In genomic region chr13:112719016-112719415, GRCh38 we compare ENCODE assay signal across 34 cellular contexts. TPM values are rescaled to one million over a fixed set of nuclear protein-coding genes. Genes with fewer than 3 reads are reported as not detected.
DNase-seq lines count a peak whose midpoint lies in the region; ATAC-seq and TF ChIP-seq lines count a peak whose summit lies in the region.
"Had no signal": no experiment of that assay in that cellular context is flagged by ENCODE, and none has a peak within 500 bp of the region (broad histone marks: within the 10 kb centered on the region; RNA-seq: fewer than 3 reads in every experiment).

No MANE protein-coding gene starts in this region.

- TF ChIP-seq CTCF in IMR-90 (conservative IDR thresholded peaks at IDR 0.05; ENCODE audit: low read depth, low read length) (no peak), mesothelial cell of epicardium (IDR thresholded peaks at IDR 0.05; ENCODE audit: unreplicated experiment) (no peak), uterus (IDR thresholded peaks at IDR 0.05) (no peak)

- no peak overlapping the region for H2AK9ac ChIP-seq in IMR-90 (replicated peaks; ENCODE audit: low read depth, low read length, poor library complexity)

- no peak overlapping the region for H3K4me3 Mint-ChIP-seq in mesothelial cell of epicardium
- H3K4me3 Mint-ChIP-seq in activated T-helper 17 cell treated with anti-CD3 and anti-CD28 coated beads, Interleukin-2, amount 50 U/mL, for 72 hours: no peak overlapping the region
- H3K4me3 Mint-ChIP-seq: activated CD4-positive, alpha-beta T cell treated with anti-CD3 and anti-CD28 coated beads, Interleukin-2, amount 10 ng/mL, durations not matched to agents 7 days and 5 days; activated naive CD8-positive, alpha-beta T cell; endodermal cell; natural killer cell; T-cell had no signal

- BruUV-seq in IMR-90 (replicated peaks; lab: Mats Ljungman, UMichigan): no TSS peak

- TF ChIP-seq POLR2A in IMR-90 (IDR thresholded peaks at IDR 0.05; ENCODE audit: low read depth, low read length) (no peak), uterus (IDR thresholded peaks at IDR 0.05) (no peak)

- no peak overlapping the region for H2BK120ac ChIP-seq in IMR-90 (ENCODE audit: low read depth, low read length)

- H3K56ac ChIP-seq in IMR-90 (ENCODE audit: extremely low read depth, insufficient read depth, low read length): no peak overlapping the region

- peaks cover 11% of the 10 kb centered on the region for H3K4me1 ChIP-seq in IMR-90 (ENCODE audit: control insufficient read depth, insufficient read depth, low read length)
- H3K4me1 ChIP-seq in uterus: peaks cover 0 to 19% of the 10 kb centered on the region in 2 donors

- no peak overlapping the region for H2AFZ ChIP-seq in IMR-90 (replicated peaks; ENCODE audit: low read length, poor library complexity)

- peaks cover 3% of the 10 kb centered on the region; the same call in 1 of the 2 replicates for H4K20me1 ChIP-seq in IMR-90 (ENCODE audit: insufficient read depth, low read length)

- H3K4ac ChIP-seq in IMR-90 (ENCODE audit: low read depth, low read length): no peak overlapping the region

- in situ Hi-C loops in IMR-90 (cut with MboI; ENCODE audit: low sequenced_read_pairs): no loop called here

- no peak overlapping the region for H3K9ac ChIP-seq in IMR-90 (ENCODE audit: low read depth, low read length)

- peaks cover 7% of the 10 kb centered on the region for H3K9me3 Mint-ChIP-seq in mesothelial cell of epicardium
- H3K9me3 Mint-ChIP-seq in activated T-helper 17 cell treated with anti-CD3 and anti-CD28 coated beads, Interleukin-2, amount 50 U/mL, for 72 hours: no peaks in the 10 kb centered on the region
- H3K9me3 Mint-ChIP-seq: activated CD4-positive, alpha-beta T cell treated with anti-CD3 and anti-CD28 coated beads, Interleukin-2, amount 10 ng/mL, durations not matched to agents 7 days and 5 days; natural killer cell; T-cell had no signal

- POLR2A ChIA-PET in IMR-90 (lab: Charles Lee; ENCODE audit: unreplicated experiment): no interaction called here

- H3K18ac ChIP-seq in IMR-90 (ENCODE audit: low read depth, low read length): no peak overlapping the region

- no peak overlapping the region for H3K27ac ChIP-seq in IMR-90 (ENCODE audit: insufficient read depth, low read length)
- H3K27ac ChIP-seq in uterus: peak overlapping the region; percentile 92
- H3K27ac ChIP-seq: cardiac muscle cell, esophagus squamous epithelium, heart right ventricle, lower lobe of right lung, SJSA1 had no signal

- no peak overlapping the region for H3K4me2 ChIP-seq in IMR-90 (ENCODE audit: low read depth, low read length)

- peaks cover 3% of the 10 kb centered on the region; the same call in 1 of the 2 replicates for H3K9me1 ChIP-seq in IMR-90 (ENCODE audit: insufficient read depth, low read length)

- H3K36me3 Mint-ChIP-seq in mesothelial cell of epicardium: peaks cover 15% of the 10 kb centered on the region
- peaks cover 8% of the 10 kb centered on the region for H3K36me3 Mint-ChIP-seq in activated T-helper 17 cell treated with anti-CD3 and anti-CD28 coated beads, Interleukin-2, amount 50 U/mL, for 72 hours (ENCODE audit: low read depth)
- H3K36me3 Mint-ChIP-seq: natural killer cell had no signal

- H3K27me3 ChIP-seq in IMR-90 (ENCODE audit: control insufficient read depth, insufficient read depth, low read length) (no peaks in the 10 kb centered on the region), uterus (no peaks in the 10 kb centered on the region)
- H3K27me3 ChIP-seq: cardiac muscle cell, esophagus squamous epithelium, heart right ventricle, pancreas, SJSA1 had no signal

- no peak overlapping the region for H3K23ac ChIP-seq in IMR-90 (ENCODE audit: low read depth, low read length)

- H4K8ac ChIP-seq in IMR-90 (ENCODE audit: low read depth in 2 of 2, low read length in 2 of 2): no peak overlapping the region

- no peak overlapping the region for H3K14ac ChIP-seq in IMR-90 (replicated peaks; ENCODE audit: low read depth, low read length)

- ATAC-seq in IMR-90 (ENCODE audit: low read depth) (no peak), HG03095 (IDR thresholded peaks at IDR 0.05; ENCODE audit: unreplicated experiment) (no peak)
- ATAC-seq in activated T-helper 17 cell treated with anti-CD3 and anti-CD28 coated beads, Interleukin-2, amount 50 U/mL, for 72 hours (replicated peaks): no peak
- ATAC-seq: GM12878; heart right ventricle; lower lobe of right lung; mucosa of descending colon; natural killer cell; pancreas; stimulated activated naive CD8-positive, alpha-beta T cell treated with anti-CD3 and anti-CD28 coated beads, Interleukin-15, Interleukin-2, amounts not matched to agents 100 U/mL and 50 U/mL, for 24 hours; T-cell had no signal

- H3K4me3 ChIP-seq in IMR-90 (ENCODE audit: insufficient read depth, low read depth, low read length) (no peak overlapping the region), uterus (no peak overlapping the region)
- H3K4me3 ChIP-seq: cardiac muscle cell, esophagus squamous epithelium, GM12878, heart right ventricle, lower lobe of right lung, mucosa of descending colon, pancreas, SJSA1 had no signal

- H3K4me1 Mint-ChIP-seq in mesothelial cell of epicardium: peaks cover 76% of the 10 kb centered on the region
- H3K4me1 Mint-ChIP-seq in activated T-helper 17 cell treated with anti-CD3 and anti-CD28 coated beads, Interleukin-2, amount 50 U/mL, for 72 hours: peaks cover 22% of the 10 kb centered on the region

- no peak overlapping the region for H2AK5ac ChIP-seq in IMR-90 (ENCODE audit: low read depth, low read length)

- no peaks in the 10 kb centered on the region for H3K36me3 ChIP-seq in IMR-90 (ENCODE audit: control insufficient read depth, insufficient read depth, low read length)
- no peaks in the 10 kb centered on the region for H3K36me3 ChIP-seq in uterus
- H3K36me3 ChIP-seq: cardiac muscle cell, esophagus squamous epithelium, pancreas, SJSA1 had no signal

- H4K5ac ChIP-seq in IMR-90 (ENCODE audit: low read depth, low read length): no peak overlapping the region

- H3K27me3 Mint-ChIP-seq in mesothelial cell of epicardium (ENCODE audit: low read depth): no peaks in the 10 kb centered on the region
- H3K27me3 Mint-ChIP-seq in activated T-helper 17 cell treated with anti-CD3 and anti-CD28 coated beads, Interleukin-2, amount 50 U/mL, for 72 hours: no peaks in the 10 kb centered on the region
- H3K27me3 Mint-ChIP-seq: activated CD4-positive, alpha-beta T cell treated with anti-CD3 and anti-CD28 coated beads, Interleukin-2, amount 10 ng/mL, durations not matched to agents 7 days and 5 days; activated naive CD8-positive, alpha-beta T cell; IgD-negative memory B cell; T-cell had no signal

- H3K27ac Mint-ChIP-seq in mesothelial cell of epicardium: peak overlapping the region; percentile 99
- no peak overlapping the region for H3K27ac Mint-ChIP-seq in activated T-helper 17 cell treated with anti-CD3 and anti-CD28 coated beads, Interleukin-2, amount 50 U/mL, for 72 hours
- H3K27ac Mint-ChIP-seq: activated CD4-positive, alpha-beta T cell treated with anti-CD3 and anti-CD28 coated beads, Interleukin-2, amount 10 ng/mL, durations not matched to agents 7 days and 5 days; activated naive CD8-positive, alpha-beta T cell; endodermal cell; IgD-negative memory B cell; natural killer cell; T-cell had no signal

- no peak overlapping the region for H2BK5ac ChIP-seq in IMR-90 (ENCODE audit: low read depth, low read length, poor library complexity, severe bottlenecking)

- DNase-seq in IMR-90 (peak; percentile 61), dermis blood vessel endothelial cell (peak; percentile 95), mesothelial cell of epicardium (ENCODE audit: low spot score in 2 of 2, unreplicated experiment in 2 of 2) (no peak), uterus (peak in 1 of 2 donors; percentile 35), NCI-H2171 treated with DMSO at 0.1 percent for 48 hours (lab: John Stamatoyannopoulos, UW) (no peak)
- DNase-seq: activated CD4-positive, alpha-beta T cell treated with anti-CD3 and anti-CD28 coated beads, Interleukin-2, amount 10 ng/mL, durations not matched to agents 7 days and 5 days; activated effector memory CD4-positive, alpha-beta T cell treated with anti-CD3 and anti-CD28 coated beads, Interleukin-2, amount 50 U/mL, for 16 hours; activated T-cell treated with anti-CD3 and anti-CD28 coated beads, Interleukin-2, amount 50 U/mL, for 1 hour; anterior cingulate cortex; cortex of kidney; DMS153; endodermal cell; esophagus squamous epithelium; foreskin melanocyte; HCEC 1CT; heart right ventricle; kidney glomerular epithelial cell; lower lobe of right lung; mucosa of descending colon; MV-4-11; natural killer cell; NCI-H1436 treated with DMSO at 0.1 percent for 48 hours; pancreas; retina; stimulated activated CD4-positive, alpha-beta T cell treated with anti-CD3 and anti-CD28 coated beads, Interleukin-2, amount 100 ng/mL, for 24 hours; stimulated activated naive CD8-positive, alpha-beta T cell treated with anti-CD3 and anti-CD28 coated beads, Interleukin-15, Interleukin-2, amounts not matched to agents 100 U/mL and 50 U/mL, for 24 hours; T-cell had no signal

- H4K91ac ChIP-seq in IMR-90 (ENCODE audit: insufficient read depth, low read depth, low read length): no peak overlapping the region

- CTCF ChIA-PET in IMR-90 (lab: Yijun Ruan, JAX): interaction anchor here (0.7 kb wide), 1 partner anchor 1841 kb away, joined by 4 read pairs; no protein-coding TSS in a partner anchor

- H3K9me3 ChIP-seq in IMR-90 (ENCODE audit: control insufficient read depth, insufficient read depth, low read length): peaks cover 5% of the 10 kb centered on the region
- no peaks in the 10 kb centered on the region for H3K9me3 ChIP-seq in uterus
- H3K9me3 ChIP-seq: esophagus squamous epithelium, lower lobe of right lung, mucosa of descending colon, pancreas, SJSA1 had no signal

- no peak overlapping the region for H2BK15ac ChIP-seq in IMR-90 (ENCODE audit: low read depth, low read length)

- no peak overlapping the region for H2BK20ac ChIP-seq in IMR-90 (ENCODE audit: low read depth, low read length)

- dilution Hi-C loops in IMR-90 (cut with HindIII; ENCODE audit: low sequenced_read_pairs, unreplicated experiment): no loop called here

- intact Hi-C loops in IMR-90 (cut with micrococcal nuclease) (no loop called here), uterus (cut with DNase I; ENCODE audit: low total_unique reads) (no loop called here)

- no peak for TF ChIP-seq RAD21 in IMR-90 (IDR thresholded peaks at IDR 0.05; ENCODE audit: low read length)

- WGBS in IMR-90 (ENCODE audit: extremely low coverage in 2 of 2, insufficient read length in 1 of 2), 2 experiments: 75% methylated on average over 5 of the region's 11 CpGs; no CpG with 5 or more reads in 1 of the 2 experiments

- H3K79me1 ChIP-seq in IMR-90 (ENCODE audit: low read depth in 1 of 2, low read length in 2 of 2): peaks cover 16 to 26% of the 10 kb centered on the region in 2 experiments

RNA-seq across cellular contexts. Expression of gene ATP11A, which starts 29.2 kb away (rescaled TPM):
- total RNA-seq in IMR-90 (2012; rRNA removed): 8.4 and 8.9 TPM in 2 replicates
- polyA plus RNA-seq in IMR-90 (2012; rRNA removed): 11.4 and 12.0 TPM in 2 replicates
- 6.7 and 9.4 TPM in 2 replicates for polyA plus RNA-seq in IMR-90 (2012; cell fraction: cytosol; rRNA removed)
- 23.7 and 37.4 TPM in 2 replicates for polyA plus RNA-seq in IMR-90 (2012; cell fraction: nucleus; rRNA removed; ENCODE audit: low replicate concordance)
- total RNA-seq in dermis blood vessel endothelial cell: 32.0 and 41.7 TPM in 2 replicates
- total RNA-seq in mesothelial cell of epicardium: 107 to 114 TPM (median 112 TPM) in 3 replicates
- 100 to 1,000 TPM in 1 of 4 donors, 10 to 100 TPM in 3; 12.8 to 149 (median 22.8) TPM for total RNA-seq in uterus
- 10 to 100 TPM; 39.7 to 48.6 TPM for total RNA-seq in activated T-helper 17 cell treated with anti-CD3 and anti-CD28 coated beads, Interleukin-2, amount 50 U/mL, for 72 hours

Comparison
In these comparisons a context has a peak if more than half of its experiments do, and no peak if none do; other contexts are left out.
1. DNase-seq: peak in IMR-90 (single experiment) and dermis blood vessel endothelial cell (single experiment); none in mesothelial cell of epicardium (0 of 2) and NCI-H2171 treated with DMSO at 0.1 percent for 48 hours (single experiment).